Comparison of ENCODE assay signal across 18 cellular contexts in genomic region chr10:99573806-99574205, GRCh38. TPM values are rescaled to one million over a fixed set of nuclear protein-coding genes. Genes with fewer than 3 reads are reported as not detected.
DNase-seq lines count a peak whose midpoint lies in the region; ATAC-seq and TF ChIP-seq lines count a peak whose summit lies in the region.
"Had no signal": no experiment of that assay in that cellular context is flagged by ENCODE, and none has a peak within 500 bp of the region (broad histone marks: within the 10 kb centered on the region; RNA-seq: fewer than 3 reads in every experiment).

No MANE protein-coding gene starts in this region.

- no peaks in the 10 kb centered on the region for H3K4me1 Mint-ChIP-seq in activated T-cell treated with anti-CD3 and anti-CD28 coated beads, Interleukin-2, amount 50 U/mL, for 72 hours (ENCODE audit: low read depth)
- H3K4me1 Mint-ChIP-seq: CD4-positive, CD25-positive, alpha-beta regulatory T cell; CD8-positive, alpha-beta memory T cell had no signal

- H3K27ac ChIP-seq in WERI-Rb-1 = no peak overlapping the region
- H3K27ac ChIP-seq in prostate gland = no peak overlapping the region

- H3K36me3 Mint-ChIP-seq in activated T-cell treated with anti-CD3 and anti-CD28 coated beads, Interleukin-2, amount 50 U/mL, for 72 hours (ENCODE audit: insufficient read depth in 2 of 2) = no peaks in the 10 kb centered on the region
- H3K36me3 Mint-ChIP-seq: CD4-positive, CD25-positive, alpha-beta regulatory T cell; CD8-positive, alpha-beta memory T cell had no signal

- DNase-seq in NCI-H82 (lab: John Stamatoyannopoulos, UW) (peak; percentile 58), WERI-Rb-1 (peak; percentile 25), prostate gland (ENCODE audit: low spot score) (peak; percentile 5), NCI-H146 (lab: John Stamatoyannopoulos, UW) (no peak), NCI-H2196 treated with DMSO at 0.1 percent for 48 hours (lab: John Stamatoyannopoulos, UW; ENCODE audit: unreplicated experiment) (no peak), amniotic stem cell (lab: John Stamatoyannopoulos, UW) (no peak)
- no peak for DNase-seq in activated T-cell treated with anti-CD3 and anti-CD28 coated beads, Interleukin-2, amount 50 U/mL, for 72 hours
- DNase-seq: ACHN; BE2C; C1 segment of cervical spinal cord; CD4-positive, CD25-positive, alpha-beta regulatory T cell; CD8-positive, alpha-beta memory T cell; COR-L47; GOT3; H7; HFFc6; IMR-90 had no signal

- H3K4me3 ChIP-seq in WERI-Rb-1 (ENCODE audit: low read depth, low read length) = no peak overlapping the region
- H3K4me3 ChIP-seq in prostate gland = no peak overlapping the region

- no peak for TF ChIP-seq POLR2A in prostate gland (IDR thresholded peaks at IDR 0.05)

- H3K27ac Mint-ChIP-seq in activated T-cell treated with anti-CD3 and anti-CD28 coated beads, Interleukin-2, amount 50 U/mL, for 72 hours = no peak overlapping the region
- H3K27ac Mint-ChIP-seq: CD4-positive, CD25-positive, alpha-beta regulatory T cell; CD8-positive, alpha-beta memory T cell; HFFc6 had no signal

- ATAC-seq in activated T-cell treated with anti-CD3 and anti-CD28 coated beads, Interleukin-2, amount 50 U/mL, for 72 hours (replicated peaks in 1 of 2) = no peak
- ATAC-seq: HCT116 had no signal

- no peak overlapping the region for H3K4me3 Mint-ChIP-seq in activated T-cell treated with anti-CD3 and anti-CD28 coated beads, Interleukin-2, amount 50 U/mL, for 72 hours
- H3K4me3 Mint-ChIP-seq: CD4-positive, CD25-positive, alpha-beta regulatory T cell; CD8-positive, alpha-beta memory T cell; HFFc6 had no signal

- peaks cover 13% of the 10 kb centered on the region for H3K27me3 Mint-ChIP-seq in activated T-cell treated with anti-CD3 and anti-CD28 coated beads, Interleukin-2, amount 50 U/mL, for 72 hours (ENCODE audit: low read depth)

- H3K9me3 Mint-ChIP-seq in activated T-cell treated with anti-CD3 and anti-CD28 coated beads, Interleukin-2, amount 50 U/mL, for 72 hours = no peaks in the 10 kb centered on the region
- H3K9me3 Mint-ChIP-seq: CD8-positive, alpha-beta memory T cell; HFFc6 had no signal

- H3K36me3 ChIP-seq in WERI-Rb-1 (no peaks in the 10 kb centered on the region), prostate gland (no peaks in the 10 kb centered on the region)
- H3K36me3 ChIP-seq: BE2C had no signal

- H3K4me1 ChIP-seq in prostate gland (replicated peaks) = no peaks in the 10 kb centered on the region
- H3K4me1 ChIP-seq: BE2C had no signal

- TF ChIP-seq CTCF in WERI-Rb-1 (IDR thresholded peaks at IDR 0.05; ENCODE audit: low read depth, low read length) (no peak), prostate gland (IDR thresholded peaks at IDR 0.05) (no peak)

- H3K9me3 ChIP-seq in WERI-Rb-1 (ENCODE audit: severe bottlenecking) (no peaks in the 10 kb centered on the region), prostate gland (no peaks in the 10 kb centered on the region)
- H3K9me3 ChIP-seq: BE2C had no signal

- no peaks in the 10 kb centered on the region for H3K27me3 ChIP-seq in WERI-Rb-1 (ENCODE audit: insufficient read depth, low read depth, severe bottlenecking)
- H3K27me3 ChIP-seq in prostate gland (replicated peaks; ENCODE audit: insufficient read depth) = no peaks in the 10 kb centered on the region

- WGBS in prostate gland = 36% methylated on average over 5 of the region's 5 CpGs

- intact Hi-C loops in prostate gland (cut with DNase I) = no loop called here

RNA-seq across cellular contexts. Expression of gene NKX2-3, which starts 41.1 kb away (rescaled TPM):
- total RNA-seq in prostate gland = not detected
- total RNA-seq in activated T-cell treated with anti-CD3 and anti-CD28 coated beads, Interleukin-2, amount 50 U/mL, for 72 hours = not detected
- total RNA-seq: CD4-positive, CD25-positive, alpha-beta regulatory T cell; CD8-positive, alpha-beta memory T cell; H7; HFFc6; IMR-90 had no signal

RNA-seq across cellular contexts. Expression of gene SLC25A28, which starts 46.4 kb away (rescaled TPM):
- 10 to 100 TPM; 16.0 to 50.6 TPM for total RNA-seq in prostate gland
- total RNA-seq in activated T-cell treated with anti-CD3 and anti-CD28 coated beads, Interleukin-2, amount 50 U/mL, for 72 hours = 10 to 100 TPM; 86.2 to 98.9 TPM

Comparison
In these comparisons a context has a peak if more than half of its experiments do, and no peak if none do; other contexts are left out.
1. DNase-seq: peak in NCI-H82 (single experiment), WERI-Rb-1 (single experiment) and prostate gland (single experiment); none in NCI-H146 (single experiment), activated T-cell treated with anti-CD3 and anti-CD28 coated beads, Interleukin-2, amount 50 U/mL, for 72 hours (0 of 2), NCI-H2196 treated with DMSO at 0.1 percent for 48 hours (single experiment) and amniotic stem cell (single experiment).